1 cellular context compared by ENCODE assay signal in genomic region chr20:46814366-46815232, GRCh38.
A peak's percentile ranks its signal among the peaks of the same experiment; 100 is the strongest.
TF ChIP-seq lines count a peak whose summit lies in the region.

No MANE protein-coding gene starts in this region.

TF ChIP-seq in HEK293, 187 proteins besides CTCF, POLR2A, EP300 and RAD21 (continued from another document and continues in another):
- TF ChIP-seq REPIN1 (tag by site-specific recombination; IDR thresholded peaks at IDR 0.05; ENCODE audit: low read depth) (no peak), ZBTB48 (tag by site-specific recombination; IDR thresholded peaks at IDR 0.05) (peak; percentile 32; the same call in 1 of the 2 replicates), ZBTB8A (tag by site-specific recombination; IDR thresholded peaks at IDR 0.05) (no peak), ZNF398 (tag by site-specific recombination; IDR thresholded peaks at IDR 0.05) (no peak), INSM2 (tag by site-specific recombination; IDR thresholded peaks at IDR 0.05) (peak; percentile 67), ZXDB (tag by site-specific recombination; IDR thresholded peaks at IDR 0.05) (0 out of 2 replicates have a peak, but pooled peaks have one; percentile 31), ZNF658 (tag by site-specific recombination; IDR thresholded peaks at IDR 0.05) (no peak), ZNF248 (tag by site-specific recombination; IDR thresholded peaks at IDR 0.05) (no peak), ZNF549 (tag by site-specific recombination; IDR thresholded peaks at IDR 0.05) (no peak), ZBTB26 (tag by site-specific recombination; optimal IDR thresholded peaks at IDR 0.05) (no peak), ZNF239 (tag by site-specific recombination; IDR thresholded peaks at IDR 0.05) (no peak), KLF7 (tag by site-specific recombination; IDR thresholded peaks at IDR 0.05; ENCODE audit: borderline replicate concordance) (no peak), GLIS1 (tag by site-specific recombination; IDR thresholded peaks at IDR 0.05) (no peak), ZNF701 (tag by site-specific recombination; IDR thresholded peaks at IDR 0.05) (no peak), ZNF629 (tag by site-specific recombination; IDR thresholded peaks at IDR 0.05) (peak; percentile 70), KLF1 (tag by site-specific recombination; IDR thresholded peaks at IDR 0.05) (no peak), ZNF596 (tag by site-specific recombination; IDR thresholded peaks at IDR 0.05) (no peak), ZNF776 (tag by site-specific recombination; IDR thresholded peaks at IDR 0.05; ENCODE audit: borderline replicate concordance) (no peak), HOXD13 (CRISPR knock-in tag; IDR thresholded peaks at IDR 0.05; ENCODE audit: borderline replicate concordance) (no peak), ZBTB20 (tag by site-specific recombination; IDR thresholded peaks at IDR 0.05) (no peak), ZNF10 (tag by site-specific recombination; IDR thresholded peaks at IDR 0.05) (no peak), ZSCAN18 (tag by site-specific recombination; IDR thresholded peaks at IDR 0.05) (no peak), ZNF768 (tag by site-specific recombination; IDR thresholded peaks at IDR 0.05) (no peak), ZNF521 (tag by site-specific recombination; IDR thresholded peaks at IDR 0.05) (no peak), ZNF747 (tag by site-specific recombination; IDR thresholded peaks at IDR 0.05) (no peak), ZNF266 (tag by site-specific recombination; IDR thresholded peaks at IDR 0.05; ENCODE audit: low read depth) (no peak), ZNF704 (tag by site-specific recombination; IDR thresholded peaks at IDR 0.05) (no peak), ZNF19 (tag by site-specific recombination; IDR thresholded peaks at IDR 0.05; ENCODE audit: low read depth) (no peak), ZNF571 (tag by site-specific recombination; IDR thresholded peaks at IDR 0.05) (no peak), ZNF366 (tag by site-specific recombination; conservative IDR thresholded peaks at IDR 0.05) (peak; percentile 39; the same call in 1 of the 2 replicates), ZNF560 (tag by site-specific recombination; IDR thresholded peaks at IDR 0.05; ENCODE audit: borderline replicate concordance) (no peak), ZNF292 (tag by site-specific recombination; IDR thresholded peaks at IDR 0.05; ENCODE audit: borderline replicate concordance, low read depth) (no peak), ZNF837 (tag by site-specific recombination; IDR thresholded peaks at IDR 0.05) (no peak), ZNF600 (tag by site-specific recombination; IDR thresholded peaks at IDR 0.05) (peak; percentile 48; the same call in 1 of the 2 replicates), RBAK (tag by site-specific recombination; IDR thresholded peaks at IDR 0.05) (no peak), ZNF514 (tag by site-specific recombination; IDR thresholded peaks at IDR 0.05) (no peak), SP7 (tag by site-specific recombination; IDR thresholded peaks at IDR 0.05) (peak; percentile 82), ZNF335 (tag by site-specific recombination; conservative IDR thresholded peaks at IDR 0.05) (peak; percentile 33; the same call in 1 of the 2 replicates), ZNF555 (tag by site-specific recombination; conservative IDR thresholded peaks at IDR 0.05) (no peak), PRDM10 (tag by site-specific recombination; IDR thresholded peaks at IDR 0.05) (peak; percentile 65; the same call in 1 of the 2 replicates), ZBTB21 (tag by site-specific recombination; IDR thresholded peaks at IDR 0.05) (no peak), ZNF677 (tag by site-specific recombination; IDR thresholded peaks at IDR 0.05) (no peak), ZNF707 (tag by site-specific recombination; IDR thresholded peaks at IDR 0.05) (no peak), ZNF148 (tag by site-specific recombination; IDR thresholded peaks at IDR 0.05; ENCODE audit: borderline replicate concordance) (no peak), SP2 (tag by site-specific recombination; IDR thresholded peaks at IDR 0.05) (no peak), MEIS1 (CRISPR knock-in tag; IDR thresholded peaks at IDR 0.05; ENCODE audit: borderline replicate concordance) (no peak)
- TF ChIP-seq, protein P1, sequence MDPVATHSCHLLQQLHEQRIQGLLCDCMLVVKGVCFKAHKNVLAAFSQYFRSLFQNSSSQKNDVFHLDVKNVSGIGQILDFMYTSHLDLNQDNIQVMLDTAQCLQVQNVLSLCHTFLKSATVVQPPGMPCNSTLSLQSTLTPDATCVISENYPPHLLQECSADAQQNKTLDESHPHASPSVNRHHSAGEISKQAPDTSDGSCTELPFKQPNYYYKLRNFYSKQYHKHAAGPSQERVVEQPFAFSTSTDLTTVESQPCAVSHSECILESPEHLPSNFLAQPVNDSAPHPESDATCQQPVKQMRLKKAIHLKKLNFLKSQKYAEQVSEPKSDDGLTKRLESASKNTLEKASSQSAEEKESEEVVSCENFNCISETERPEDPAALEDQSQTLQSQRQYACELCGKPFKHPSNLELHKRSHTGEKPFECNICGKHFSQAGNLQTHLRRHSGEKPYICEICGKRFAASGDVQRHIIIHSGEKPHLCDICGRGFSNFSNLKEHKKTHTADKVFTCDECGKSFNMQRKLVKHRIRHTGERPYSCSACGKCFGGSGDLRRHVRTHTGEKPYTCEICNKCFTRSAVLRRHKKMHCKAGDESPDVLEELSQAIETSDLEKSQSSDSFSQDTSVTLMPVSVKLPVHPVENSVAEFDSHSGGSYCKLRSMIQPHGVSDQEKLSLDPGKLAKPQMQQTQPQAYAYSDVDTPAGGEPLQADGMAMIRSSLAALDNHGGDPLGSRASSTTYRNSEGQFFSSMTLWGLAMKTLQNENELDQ (tag by site-specific recombination; IDR thresholded peaks at IDR 0.05; ENCODE audit: low read depth), result no peak
- TF ChIP-seq, protein P2, sequence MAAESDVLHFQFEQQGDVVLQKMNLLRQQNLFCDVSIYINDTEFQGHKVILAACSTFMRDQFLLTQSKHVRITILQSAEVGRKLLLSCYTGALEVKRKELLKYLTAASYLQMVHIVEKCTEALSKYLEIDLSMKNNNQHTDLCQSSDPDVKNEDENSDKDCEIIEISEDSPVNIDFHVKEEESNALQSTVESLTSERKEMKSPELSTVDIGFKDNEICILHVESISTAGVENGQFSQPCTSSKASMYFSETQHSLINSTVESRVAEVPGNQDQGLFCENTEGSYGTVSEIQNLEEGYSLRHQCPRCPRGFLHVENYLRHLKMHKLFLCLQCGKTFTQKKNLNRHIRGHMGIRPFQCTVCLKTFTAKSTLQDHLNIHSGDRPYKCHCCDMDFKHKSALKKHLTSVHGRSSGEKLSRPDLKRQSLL (tag by site-specific recombination; IDR thresholded peaks at IDR 0.05), result no peak
- TF ChIP-seq, protein P3, sequence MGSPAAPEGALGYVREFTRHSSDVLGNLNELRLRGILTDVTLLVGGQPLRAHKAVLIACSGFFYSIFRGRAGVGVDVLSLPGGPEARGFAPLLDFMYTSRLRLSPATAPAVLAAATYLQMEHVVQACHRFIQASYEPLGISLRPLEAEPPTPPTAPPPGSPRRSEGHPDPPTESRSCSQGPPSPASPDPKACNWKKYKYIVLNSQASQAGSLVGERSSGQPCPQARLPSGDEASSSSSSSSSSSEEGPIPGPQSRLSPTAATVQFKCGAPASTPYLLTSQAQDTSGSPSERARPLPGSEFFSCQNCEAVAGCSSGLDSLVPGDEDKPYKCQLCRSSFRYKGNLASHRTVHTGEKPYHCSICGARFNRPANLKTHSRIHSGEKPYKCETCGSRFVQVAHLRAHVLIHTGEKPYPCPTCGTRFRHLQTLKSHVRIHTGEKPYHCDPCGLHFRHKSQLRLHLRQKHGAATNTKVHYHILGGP (tag by site-specific recombination; IDR thresholded peaks at IDR 0.05), result no peak
